ENCODE assay signal across 17 cellular contexts in genomic region chr16:58034786-58035185, GRCh38.
"Had no signal": no experiment of that assay in that cellular context is flagged by ENCODE, and none has a peak within 500 bp of the region (broad histone marks: within the 10 kb centered on the region; RNA-seq: fewer than 3 reads in every experiment).

No MANE protein-coding gene starts in this region.

- H3K4me3 ChIP-seq: prostate gland, right lobe of liver, smooth muscle cell had no signal

- H3K27ac ChIP-seq: foreskin keratinocyte, neutrophil, prostate gland, right lobe of liver had no signal

- ATAC-seq: activated T-helper 17 cell treated with anti-CD3 and anti-CD28 coated beads, Interleukin-2, amount 50 U/mL, for 72 hours; effector memory CD8-positive, alpha-beta T cell; foreskin keratinocyte; left lobe of liver; naive thymus-derived CD8-positive, alpha-beta T cell; right lobe of liver; stimulated activated naive CD8-positive, alpha-beta T cell treated with anti-CD3 and anti-CD28 coated beads, Interleukin-15, Interleukin-2, amounts not matched to agents 100 U/mL and 50 U/mL, for 24 hours had no signal

- DNase-seq: activated CD4-positive, alpha-beta T cell treated with anti-CD3 and anti-CD28 coated beads, Interleukin-2, amount 50 U/mL, for 48 hours; activated CD4-positive, CD25-positive, alpha-beta regulatory T cell treated with anti-CD3 and anti-CD28 coated beads, Interleukin-2, amount 50 U/mL, for 72 hours; activated naive CD4-positive, alpha-beta T cell treated with Interleukin-2 at 50 U/mL for 16 hours; anterior cingulate cortex; dermis blood vessel endothelial cell; effector memory CD8-positive, alpha-beta T cell; foreskin keratinocyte; head of caudate nucleus; naive thymus-derived CD8-positive, alpha-beta T cell; stimulated activated naive CD8-positive, alpha-beta T cell treated with anti-CD3 and anti-CD28 coated beads, Interleukin-15, Interleukin-2, amounts not matched to agents 100 U/mL and 50 U/mL, for 24 hours; T1000 had no signal

- H3K9me3 ChIP-seq: neutrophil, prostate gland, right lobe of liver had no signal

- H3K4me1 ChIP-seq: foreskin keratinocyte, prostate gland had no signal

- H3K27me3 ChIP-seq: foreskin keratinocyte, neutrophil, right lobe of liver had no signal

- H3K4me2 ChIP-seq: smooth muscle cell had no signal

- H3K36me3 ChIP-seq: neutrophil, prostate gland had no signal
